Comparison of ENCODE assay signal across 8 cellular contexts in genomic region chr12:113888435-113888834, GRCh38.
"Had no signal": no experiment of that assay in that cellular context is flagged by ENCODE, and none has a peak within 500 bp of the region (broad histone marks: within the 10 kb centered on the region; RNA-seq: fewer than 3 reads in every experiment).

No MANE protein-coding gene starts in this region.

- H3K4me3 ChIP-seq: GM23248, HAP-1 had no signal

- H3K9me3 Mint-ChIP-seq: HFFc6 had no signal

- H3K36me3 ChIP-seq: HAP-1 had no signal

- H3K27ac ChIP-seq: GM23248, HL-60 had no signal

- DNase-seq: GOT3, H7, KBM-7 had no signal

- ATAC-seq: HCT116 had no signal

- H3K9ac ChIP-seq: GM23248 had no signal
